In genomic region chr15:67025719-67026118, GRCh38 we compare ENCODE assay signal across 8 cellular contexts. TPM values are rescaled to one million over a fixed set of nuclear protein-coding genes. Genes with fewer than 3 reads are reported as not detected.
DNase-seq lines count a peak whose midpoint lies in the region; ATAC-seq and TF ChIP-seq lines count a peak whose summit lies in the region.

No MANE protein-coding gene starts in this region.

- H3K27ac ChIP-seq in adrenal gland (peak overlapping the region in 4 of 5 donors; percentile 40 to 89 (median 69)), tibial artery (peak overlapping the region; percentile 30 to 35)

- peaks cover 32 to 40% of the 10 kb centered on the region in 2 donors for H3K4me1 ChIP-seq in adrenal gland (replicated peaks in 1 of 2)
- peaks cover 7 to 34% (median 27%) of the 10 kb centered on the region in 4 donors for H3K4me1 ChIP-seq in tibial artery

- TF ChIP-seq POLR2A in adrenal gland (IDR thresholded peaks at IDR 0.05), result no peak

- TF ChIP-seq CTCF in adrenal gland (IDR thresholded peaks at IDR 0.05) (no peak), tibial artery (IDR thresholded peaks at IDR 0.05) (no peak)

- intact Hi-C loops in adrenal gland (cut with DNase I), result no loop called here
- intact Hi-C loops in tibial artery (cut with DNase I; ENCODE audit: low total_unique reads), result no loop called here

- H3K36me3 ChIP-seq in adrenal gland (replicated peaks in 1 of 2) (no peaks in the 10 kb centered on the region), tibial artery (no peaks in the 10 kb centered on the region)

- no peak for ATAC-seq in HG03520 (IDR thresholded peaks at IDR 0.05; ENCODE audit: unreplicated experiment)
- ATAC-seq in HG03025 (IDR thresholded peaks at IDR 0.05; ENCODE audit: low FRiP score, unreplicated experiment), result no peak
- ATAC-seq in HG02798 (IDR thresholded peaks at IDR 0.05; ENCODE audit: poor library complexity, unreplicated experiment), result no peak

- 1 to 4% (median 3%) methylated on average over 5 of the region's 5 CpGs for WGBS in adrenal gland, 4 donors

- H3K27me3 ChIP-seq in adrenal gland, result no peaks in the 10 kb centered on the region
- no peaks in the 10 kb centered on the region for H3K27me3 ChIP-seq in tibial artery

- H3K4me3 ChIP-seq in adrenal gland (no peak overlapping the region), tibial artery (no peak overlapping the region)

- H3K9me3 ChIP-seq in adrenal gland (replicated peaks in 1 of 3), result no peaks in the 10 kb centered on the region
- H3K9me3 ChIP-seq in tibial artery, result no peaks in the 10 kb centered on the region

- DNase-seq in NCI-H1092 treated with DMSO at 0.1 percent for 48 hours (lab: John Stamatoyannopoulos, UW) (peak; percentile 9), NCI-H1092 (lab: John Stamatoyannopoulos, UW) (no peak), adrenal gland (peak; percentile 54 to 91 (median 83)), left kidney (ENCODE audit: low read depth, low spot score) (peak; percentile 44), tibial artery (peak in 1 of 2 donors; percentile 60)

RNA-seq across cellular contexts. Expression of gene SMAD3, which starts 39.7 kb away (rescaled TPM):
- total RNA-seq in adrenal gland, result 10 to 100 TPM in 5 of 8 donors, 1 to 10 TPM in 3; 6.7 to 92.0 (median 15.2) TPM
- 1 to 10 TPM; 6.4 to 7.8 (median 7.2) TPM for polyA plus RNA-seq in adrenal gland
